In genomic region chr12:77603923-77604322, GRCh38 we compare ENCODE assay signal across 8 cellular contexts.
"Had no signal": no experiment of that assay in that cellular context is flagged by ENCODE, and none has a peak within 500 bp of the region (broad histone marks: within the 10 kb centered on the region; RNA-seq: fewer than 3 reads in every experiment).

No MANE protein-coding gene starts in this region.

- H3K9me3 Mint-ChIP-seq: H9 had no signal

- H3K27ac ChIP-seq: HL-60 had no signal

- FAIRE-seq: H54, HepG2 had no signal

- DNase-seq: GOT3, H9, HCEC 1CT, KBM-7 had no signal

- H3K27ac Mint-ChIP-seq: IgD-negative memory B cell had no signal

- H3K36me3 Mint-ChIP-seq: IgD-negative memory B cell had no signal

- H3K4me1 Mint-ChIP-seq: IgD-negative memory B cell had no signal

- H3K4me3 Mint-ChIP-seq: H9, IgD-negative memory B cell had no signal

- ATAC-seq: HepG2 had no signal
